In the genomic region with DNA sequence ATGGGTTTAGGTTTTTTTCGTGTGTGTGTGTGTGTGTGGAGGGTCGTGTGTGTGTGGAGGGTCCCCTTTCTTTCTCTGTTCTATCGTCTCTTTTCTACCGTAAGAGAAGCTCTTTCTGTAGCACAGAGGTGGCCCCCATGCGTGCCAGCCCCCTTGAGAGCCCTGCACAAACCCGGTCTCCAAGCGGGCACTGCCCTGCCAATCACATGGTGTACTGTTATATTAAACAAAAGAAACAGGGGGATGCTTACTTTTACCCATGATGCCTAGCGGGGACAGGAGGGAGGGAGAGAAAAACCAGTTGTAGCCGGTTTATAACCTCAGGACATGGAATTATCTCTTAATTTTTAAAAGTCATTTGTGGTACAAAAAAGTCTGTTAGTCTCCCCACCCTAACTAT, we compare ENCODE assay signal across 7 cellular contexts. TPM values are rescaled to one million over a fixed set of nuclear protein-coding genes. Genes with fewer than 3 reads are reported as not detected.
DNase-seq lines count a peak whose midpoint lies in the region; ATAC-seq and TF ChIP-seq lines count a peak whose summit lies in the region.

No MANE protein-coding gene starts in this region.

- no peak for TF ChIP-seq EP300 in suprapubic skin (IDR thresholded peaks at IDR 0.05)

- no peak for TF ChIP-seq POLR2A in suprapubic skin (IDR thresholded peaks at IDR 0.05)

- H3K27ac Mint-ChIP-seq in activated naive CD4-positive, alpha-beta T cell treated with anti-CD3 and anti-CD28 coated beads, Interleukin-2, amount 50 U/mL, for 72 hours: no peak overlapping the region

- H3K36me3 ChIP-seq in suprapubic skin: no peaks in the 10 kb centered on the region

- DNase-seq in LHCN-M2 (ENCODE audit: low read depth) (peak; percentile 82), NCI-H774 (lab: John Stamatoyannopoulos, UW) (peak; percentile 62), fibroblast of villous mesenchyme (ENCODE audit: low read depth) (peak; percentile 24), suprapubic skin (ENCODE audit: low spot score in 2 of 2) (peak in 1 of 2 donors; percentile 29)
- DNase-seq in activated naive CD4-positive, alpha-beta T cell treated with Interleukin-2 at 50 U/mL for 16 hours: no peak
- no peak for DNase-seq in activated naive CD4-positive, alpha-beta T cell treated with anti-CD3 and anti-CD28 coated beads, Interleukin-2, amount 50 U/mL, for 72 hours (ENCODE audit: low spot score in 2 of 2)

- H3K9me3 ChIP-seq in suprapubic skin: no peaks in the 10 kb centered on the region

- no peaks in the 10 kb centered on the region for H3K27me3 ChIP-seq in suprapubic skin

- H3K36me3 Mint-ChIP-seq in activated naive CD4-positive, alpha-beta T cell treated with anti-CD3 and anti-CD28 coated beads, Interleukin-2, amount 50 U/mL, for 72 hours: no peaks in the 10 kb centered on the region

- H3K4me3 ChIP-seq in fibroblast of villous mesenchyme (ENCODE audit: low read depth, low read length) (peak overlapping the region; percentile 46), suprapubic skin (peak overlapping the region; percentile 10)

- no peaks in the 10 kb centered on the region for H3K9me3 Mint-ChIP-seq in activated naive CD4-positive, alpha-beta T cell treated with anti-CD3 and anti-CD28 coated beads, Interleukin-2, amount 50 U/mL, for 72 hours

- peaks cover 29% of the 10 kb centered on the region for H3K4me1 ChIP-seq in suprapubic skin

- no peak for ATAC-seq in GM21423 (IDR thresholded peaks at IDR 0.05; ENCODE audit: unreplicated experiment)
- no peak for ATAC-seq in activated naive CD4-positive, alpha-beta T cell treated with anti-CD3 and anti-CD28 coated beads, Interleukin-2, amount 50 U/mL, for 72 hours

- 26% methylated on average over 9 of the region's 9 CpGs for whole genome bisulfite sequencing in suprapubic skin

- TF ChIP-seq CTCF in fibroblast of villous mesenchyme (IDR thresholded peaks at IDR 0.05; ENCODE audit: insufficient read depth, low read depth, low read length) (no peak), suprapubic skin (IDR thresholded peaks at IDR 0.05) (no peak)

- no peak overlapping the region for H3K27ac ChIP-seq in suprapubic skin

RNA-seq across cellular contexts. Expression of gene GATAD2B, which starts 41.0 kb away (rescaled TPM):
- total RNA-seq in LHCN-M2 (2014; rRNA removed) (3.7 and 5.1 TPM in 2 replicates), fibroblast of villous mesenchyme (6.8 and 8.6 TPM in 2 replicates), suprapubic skin (10 to 100 TPM; 25.5 to 64.5 (median 37.1) TPM)
- 8.0 TPM for polyA plus RNA-seq in LHCN-M2 (2012)
- total RNA-seq in activated naive CD4-positive, alpha-beta T cell treated with anti-CD3 and anti-CD28 coated beads, Interleukin-2, amount 50 U/mL, for 72 hours: 100 to 1,000 TPM in 1 of 2 donors, 10 to 100 TPM in 1; 58.7 to 102 TPM

Comparison
In these comparisons a context has a peak if more than half of its experiments do, and no peak if none do; other contexts are left out.
1. DNase-seq: peak in LHCN-M2 (single experiment), NCI-H774 (single experiment) and fibroblast of villous mesenchyme (single experiment); none in activated naive CD4-positive, alpha-beta T cell treated with Interleukin-2 at 50 U/mL for 16 hours (single experiment) and activated naive CD4-positive, alpha-beta T cell treated with anti-CD3 and anti-CD28 coated beads, Interleukin-2, amount 50 U/mL, for 72 hours (0 of 2).